Comparison of ENCODE assay signal across 17 cellular contexts in genomic region chr3:171189394-171189793, GRCh38.
DNase-seq lines count a peak whose midpoint lies in the region; ATAC-seq and TF ChIP-seq lines count a peak whose summit lies in the region.
"Had no signal": no experiment of that assay in that cellular context is flagged by ENCODE, and none has a peak within 500 bp of the region (broad histone marks: within the 10 kb centered on the region; RNA-seq: fewer than 3 reads in every experiment).

No MANE protein-coding gene starts in this region.

- peaks cover 45% of the 10 kb centered on the region for H3K4me1 Mint-ChIP-seq in activated CD4-positive, alpha-beta T cell treated with anti-CD3 and anti-CD28 coated beads for 36 hours
- peaks cover 64% of the 10 kb centered on the region for H3K4me1 Mint-ChIP-seq in activated T-helper 2 cell treated with anti-CD3 and anti-CD28 coated beads, Interferon-gamma antibody, Interleukin-2, Interleukin-4, amounts not matched to agents 10 μg/mL and 5 μg/mL and 100 μg/mL, durations not matched to agents 14 hours and 24 hours and 36 hours (ENCODE audit: low read depth)
- H3K4me1 Mint-ChIP-seq in chondrocyte (ENCODE audit: low read depth): peaks cover 56% of the 10 kb centered on the region

- H3K27me3 Mint-ChIP-seq in activated CD4-positive, alpha-beta T cell treated with anti-CD3 and anti-CD28 coated beads for 36 hours: no peaks in the 10 kb centered on the region
- no peaks in the 10 kb centered on the region for H3K27me3 Mint-ChIP-seq in activated T-helper 2 cell treated with anti-CD3 and anti-CD28 coated beads, Interferon-gamma antibody, Interleukin-2, Interleukin-4, amounts not matched to agents 10 μg/mL and 5 μg/mL and 100 μg/mL, durations not matched to agents 14 hours and 24 hours and 36 hours (ENCODE audit: low read depth)
- H3K27me3 Mint-ChIP-seq in chondrocyte (ENCODE audit: low read depth): no peaks in the 10 kb centered on the region

- POLR2A ChIA-PET in activated CD4-positive, alpha-beta T cell treated with anti-CD3 and anti-CD28 coated beads for 36 hours (lab: Charles Lee): interaction anchor here (0.6 kb wide), 2 partner anchors 33 to 54 kb away, joined by 3 to 4 read pairs; no protein-coding TSS in a partner anchor

- peak; percentile 92 for ATAC-seq in activated CD4-positive, alpha-beta T cell treated with anti-CD3 and anti-CD28 coated beads for 36 hours
- ATAC-seq in GM19035 (IDR thresholded peaks at IDR 0.05; ENCODE audit: unreplicated experiment) (peak; percentile 45), HG02798 (IDR thresholded peaks at IDR 0.05; ENCODE audit: poor library complexity, unreplicated experiment) (peak; percentile 51), GM21528 (IDR thresholded peaks at IDR 0.05; ENCODE audit: low FRiP score, unreplicated experiment) (no peak)
- ATAC-seq: WTC11 had no signal

- no peak for TF ChIP-seq CTCF in chondrocyte (IDR thresholded peaks at IDR 0.05)

- no peak for DNase-seq in activated CD4-positive, alpha-beta T cell treated with anti-CD3 and anti-CD28 coated beads for 36 hours
- DNase-seq in activated CD4-positive, alpha-beta T cell treated with anti-CD3 and anti-CD28 coated beads for 48 hours: no peak
- no peak for DNase-seq in activated T-helper 2 cell treated with anti-CD3 and anti-CD28 coated beads, Interferon-gamma antibody, Interleukin-2, Interleukin-4, amounts not matched to agents 10 μg/mL and 5 μg/mL and 100 μg/mL, durations not matched to agents 14 hours and 24 hours and 36 hours (ENCODE audit: low spot score)
- no peak for DNase-seq in H4 (ENCODE audit: low spot score)
- no peak for DNase-seq in chondrocyte (ENCODE audit: low spot score)
- DNase-seq: activated effector memory CD4-positive, alpha-beta T cell treated with Interleukin-2 at 50 U/mL for 16 hours; GDM1; islet precursor cell; midbrain; NCI-H1048; NCI-H2171; ovary; thyroid gland had no signal

- intact Hi-C loops in activated CD4-positive, alpha-beta T cell treated with anti-CD3 and anti-CD28 coated beads for 36 hours (cut with DNase I, micrococcal nuclease): loop anchor here (1.0 to 5.0 kb wide), 7 partner anchors 38 to 377 kb away; partner anchors contain the start of gene TNIK (in 1 of the 2)
- intact Hi-C loops in activated T-helper 2 cell treated with anti-CD3 and anti-CD28 coated beads, Interferon-gamma antibody, Interleukin-2, Interleukin-4, amounts not matched to agents 10 μg/mL and 5 μg/mL and 100 μg/mL, durations not matched to agents 14 hours and 24 hours and 36 hours (cut with micrococcal nuclease): loop anchor here (1.0 to 10.0 kb wide), 7 partner anchors 36 to 373 kb away; partner anchors contain the start of gene TNIK

- H3K36me3 Mint-ChIP-seq in activated CD4-positive, alpha-beta T cell treated with anti-CD3 and anti-CD28 coated beads for 36 hours (ENCODE audit: low read depth): peaks cover 22% of the 10 kb centered on the region
- H3K36me3 Mint-ChIP-seq in activated T-helper 2 cell treated with anti-CD3 and anti-CD28 coated beads, Interferon-gamma antibody, Interleukin-2, Interleukin-4, amounts not matched to agents 10 μg/mL and 5 μg/mL and 100 μg/mL, durations not matched to agents 14 hours and 24 hours and 36 hours (ENCODE audit: low read depth): peaks cover 71% of the 10 kb centered on the region
- peaks cover 6% of the 10 kb centered on the region for H3K36me3 Mint-ChIP-seq in chondrocyte (ENCODE audit: low read depth)
- H3K36me3 Mint-ChIP-seq: WTC11 had no signal

- no peaks in the 10 kb centered on the region for H3K9me3 Mint-ChIP-seq in activated CD4-positive, alpha-beta T cell treated with anti-CD3 and anti-CD28 coated beads for 36 hours (ENCODE audit: low read depth)
- no peaks in the 10 kb centered on the region for H3K9me3 Mint-ChIP-seq in activated T-helper 2 cell treated with anti-CD3 and anti-CD28 coated beads, Interferon-gamma antibody, Interleukin-2, Interleukin-4, amounts not matched to agents 10 μg/mL and 5 μg/mL and 100 μg/mL, durations not matched to agents 14 hours and 24 hours and 36 hours
- no peaks in the 10 kb centered on the region for H3K9me3 Mint-ChIP-seq in chondrocyte (ENCODE audit: low read depth)
- H3K9me3 Mint-ChIP-seq: WTC11 had no signal

- H3K4me3 Mint-ChIP-seq in activated CD4-positive, alpha-beta T cell treated with anti-CD3 and anti-CD28 coated beads for 36 hours: no peak overlapping the region
- H3K4me3 Mint-ChIP-seq in activated T-helper 2 cell treated with anti-CD3 and anti-CD28 coated beads, Interferon-gamma antibody, Interleukin-2, Interleukin-4, amounts not matched to agents 10 μg/mL and 5 μg/mL and 100 μg/mL, durations not matched to agents 14 hours and 24 hours and 36 hours (ENCODE audit: low read depth): no peak overlapping the region
- H3K4me3 Mint-ChIP-seq in chondrocyte (ENCODE audit: unreplicated experiment): no peak overlapping the region
- H3K4me3 Mint-ChIP-seq: WTC11 had no signal

- H3K27ac Mint-ChIP-seq in activated CD4-positive, alpha-beta T cell treated with anti-CD3 and anti-CD28 coated beads for 36 hours: peak overlapping the region; percentile 85
- H3K27ac Mint-ChIP-seq in activated T-helper 2 cell treated with anti-CD3 and anti-CD28 coated beads, Interferon-gamma antibody, Interleukin-2, Interleukin-4, amounts not matched to agents 10 μg/mL and 5 μg/mL and 100 μg/mL, durations not matched to agents 14 hours and 24 hours and 36 hours: peak overlapping the region; percentile 69
- H3K27ac Mint-ChIP-seq in chondrocyte (ENCODE audit: unreplicated experiment): no peak overlapping the region
- H3K27ac Mint-ChIP-seq: WTC11 had no signal

- CTCF ChIA-PET in activated CD4-positive, alpha-beta T cell treated with anti-CD3 and anti-CD28 coated beads for 36 hours (lab: Charles Lee): interaction anchor here (0.8 to 2.4 kb wide), 10 partner anchors 23 to 378 kb away, joined by 3 to 9 read pairs (median 4); partner anchors contain the start of gene TNIK
